Comparison of ENCODE assay signal across 12 cellular contexts in the genomic region with DNA sequence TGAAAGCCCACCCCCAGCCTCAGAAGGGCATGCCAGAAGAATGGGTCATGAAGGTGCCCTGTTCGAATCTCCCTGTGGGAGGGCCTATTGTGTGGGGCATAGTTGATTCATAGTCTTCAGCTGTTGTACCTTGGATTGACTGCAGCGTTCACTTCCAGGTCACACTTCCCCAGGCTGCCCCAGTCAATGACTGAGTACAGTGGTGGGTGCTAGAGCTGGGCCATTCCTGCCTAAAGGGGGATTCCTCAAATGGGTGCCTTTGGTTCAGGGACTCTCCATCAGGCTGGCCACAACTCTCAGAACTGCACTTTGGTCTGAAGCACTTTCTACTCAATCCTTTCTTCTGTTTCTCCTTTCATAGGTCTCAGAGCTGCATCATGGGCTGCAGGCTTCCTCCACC. TPM values are rescaled to one million over a fixed set of nuclear protein-coding genes. Genes with fewer than 3 reads are reported as not detected.
DNase-seq lines count a peak whose midpoint lies in the region; ATAC-seq and TF ChIP-seq lines count a peak whose summit lies in the region.
"Had no signal": no experiment of that assay in that cellular context is flagged by ENCODE, and none has a peak within 500 bp of the region (broad histone marks: within the 10 kb centered on the region; RNA-seq: fewer than 3 reads in every experiment).

No MANE protein-coding gene starts in this region.

- H3K27ac ChIP-seq in ascending aorta: no peak overlapping the region
- H3K27ac ChIP-seq: C4-2B had no signal

- no peaks in the 10 kb centered on the region for H3K27me3 ChIP-seq in ascending aorta
- H3K27me3 ChIP-seq: transverse colon had no signal

- peak; percentile 13 for DNase-seq in GM10266 (ENCODE audit: extremely low spot score)
- DNase-seq in activated naive CD8-positive, alpha-beta T cell treated with anti-CD3 and anti-CD28 coated beads for 36 hours: peak; percentile 32
- no peak for DNase-seq in NOMO-1 treated with dmso at 0.1 percent for 144 hours (lab: John Stamatoyannopoulos, UW; ENCODE audit: unreplicated experiment)
- no peak for DNase-seq in NCI-H345 treated with DMSO at 0.1 percent for 48 hours (lab: John Stamatoyannopoulos, UW; ENCODE audit: unreplicated experiment)
- DNase-seq in ascending aorta (ENCODE audit: low spot score in 2 of 2): no peak
- no peak for DNase-seq in sciatic nerve (ENCODE audit: low spot score)
- DNase-seq: activated effector memory CD4-positive, alpha-beta T cell treated with anti-CD3 and anti-CD28 coated beads, Interleukin-2, amount 50 U/mL, for 16 hours; transverse colon had no signal

- TF ChIP-seq CTCF in GM10266 (IDR thresholded peaks at IDR 0.05; ENCODE audit: control insufficient read depth, insufficient read depth, low read depth, missing control alignments) (no peak), ascending aorta (IDR thresholded peaks at IDR 0.05) (no peak)

- H3K27ac Mint-ChIP-seq in activated naive CD8-positive, alpha-beta T cell treated with anti-CD3 and anti-CD28 coated beads for 36 hours: no peak overlapping the region

- H3K9me3 Mint-ChIP-seq in activated naive CD8-positive, alpha-beta T cell treated with anti-CD3 and anti-CD28 coated beads for 36 hours: no peaks in the 10 kb centered on the region

- peak; percentile 55 for ATAC-seq in GM19351 (IDR thresholded peaks at IDR 0.05; ENCODE audit: unreplicated experiment)
- ATAC-seq in HG02885 (IDR thresholded peaks at IDR 0.05; ENCODE audit: poor library complexity, unreplicated experiment): peak; percentile 58
- no peak for ATAC-seq in sciatic nerve
- ATAC-seq: Panc1 had no signal

- intact Hi-C loops in ascending aorta (cut with DNase I): no loop called here
- intact Hi-C loops in sciatic nerve (cut with DNase I): no loop called here

- H3K4me3 ChIP-seq in ascending aorta: no peak overlapping the region
- H3K4me3 ChIP-seq: transverse colon had no signal

- no peaks in the 10 kb centered on the region for H3K4me1 ChIP-seq in ascending aorta

- peaks cover 52% of the 10 kb centered on the region for H3K4me1 Mint-ChIP-seq in activated naive CD8-positive, alpha-beta T cell treated with anti-CD3 and anti-CD28 coated beads for 36 hours

- H3K9me3 ChIP-seq in ascending aorta: no peaks in the 10 kb centered on the region
- H3K9me3 ChIP-seq: transverse colon had no signal

- H3K4me3 Mint-ChIP-seq in activated naive CD8-positive, alpha-beta T cell treated with anti-CD3 and anti-CD28 coated beads for 36 hours: no peak overlapping the region

- no peaks in the 10 kb centered on the region for H3K27me3 Mint-ChIP-seq in activated naive CD8-positive, alpha-beta T cell treated with anti-CD3 and anti-CD28 coated beads for 36 hours

- H3K36me3 ChIP-seq in ascending aorta: no peaks in the 10 kb centered on the region
- H3K36me3 ChIP-seq: transverse colon had no signal

- H3K36me3 Mint-ChIP-seq in activated naive CD8-positive, alpha-beta T cell treated with anti-CD3 and anti-CD28 coated beads for 36 hours: no peaks in the 10 kb centered on the region

RNA-seq across cellular contexts. Expression of a gene that starts 35.0 kb away (rescaled TPM):
- total RNA-seq in activated naive CD8-positive, alpha-beta T cell treated with anti-CD3 and anti-CD28 coated beads for 36 hours: 1 to 10 TPM; 6.7 to 6.9 TPM
- total RNA-seq in ascending aorta (8.4 TPM), sciatic nerve (27.0 TPM)

Comparison
In these comparisons a context has a peak if more than half of its experiments do, and no peak if none do; other contexts are left out.
1. DNase-seq: peak in GM10266 (single experiment) and activated naive CD8-positive, alpha-beta T cell treated with anti-CD3 and anti-CD28 coated beads for 36 hours (single experiment); none in NOMO-1 treated with dmso at 0.1 percent for 144 hours (single experiment), NCI-H345 treated with DMSO at 0.1 percent for 48 hours (single experiment), ascending aorta (0 of 2) and sciatic nerve (single experiment).